21 cellular contexts compared by ENCODE assay signal in the genomic region with DNA sequence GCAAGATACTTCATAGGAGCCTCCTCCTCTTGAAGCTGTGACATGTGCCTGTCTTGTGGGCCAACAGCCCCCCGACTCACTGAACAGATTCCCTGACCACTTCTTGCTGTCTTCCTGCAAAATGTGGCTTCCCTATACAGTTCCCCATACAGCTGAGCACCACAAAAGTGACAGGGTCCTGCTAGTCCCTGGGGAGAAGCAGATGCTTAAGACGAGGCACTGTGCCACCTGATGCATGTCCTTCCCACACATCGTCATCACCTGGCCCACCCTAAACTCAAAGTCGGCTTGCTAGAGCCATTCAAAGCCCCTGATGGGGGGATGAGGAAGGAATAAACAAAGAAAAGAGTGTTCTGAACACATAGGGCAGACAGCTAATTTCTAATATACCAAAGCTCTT.
"Had no signal": no experiment of that assay in that cellular context is flagged by ENCODE, and none has a peak within 500 bp of the region (broad histone marks: within the 10 kb centered on the region; RNA-seq: fewer than 3 reads in every experiment).

No MANE protein-coding gene starts in this region.

- H3K27ac ChIP-seq: PC-9, Peyer's patch, SJSA1, SK-N-MC had no signal

- H3K4me2 ChIP-seq: PC-9 had no signal

- DNase-seq: KBM-7, NCI-H1092, NCI-H1105 treated with DMSO at 0.1 percent for 48 hours, NCI-H1436, NCI-H187, NCI-H2029, NCI-H2081 treated with DMSO at 0.1 percent for 48 hours, NCI-H2171, NCI-H226, NCI-H446, NCI-H510A, NCI-H524 treated with DMSO at 0.1 percent for 48 hours, NCI-H69, NCI-H774, OCI-M1, PC-9, Right ventricle myocardium superior, SIG-M5 had no signal

- H3K9me3 ChIP-seq: Peyer's patch, SJSA1 had no signal

- H3K4me1 ChIP-seq: Peyer's patch, SJSA1 had no signal

- H3K27me3 ChIP-seq: Peyer's patch had no signal

- H2AFZ ChIP-seq: PC-9 had no signal

- H3K36me3 ChIP-seq: Peyer's patch, SJSA1 had no signal

- H3K4me3 ChIP-seq: PC-9, Peyer's patch, SJSA1, SK-N-MC had no signal
